In the genomic region with DNA sequence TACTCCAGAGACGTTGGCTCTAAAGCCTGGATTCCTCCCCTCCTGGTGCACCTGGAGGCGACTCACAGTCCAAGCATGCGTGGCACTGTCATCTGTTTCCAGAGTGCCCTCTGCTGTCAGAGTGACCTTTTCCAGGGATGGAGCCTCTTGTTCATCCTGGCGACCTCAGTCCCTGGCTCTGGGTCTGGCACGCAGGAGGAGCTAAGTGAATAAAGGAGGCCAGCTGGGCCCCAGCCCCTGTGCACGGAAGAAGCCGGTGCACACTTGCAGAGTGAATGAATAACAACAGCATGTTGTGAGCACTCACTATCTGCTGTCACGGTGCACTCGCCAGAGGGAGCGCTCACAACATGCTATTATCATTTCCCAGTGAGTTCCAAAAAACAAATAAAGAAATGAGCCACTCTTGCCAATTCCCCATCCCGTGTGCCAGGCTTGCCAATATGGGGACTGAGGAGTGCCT, we compare ENCODE assay signal across 10 cellular contexts. TPM values are rescaled to one million over a fixed set of nuclear protein-coding genes. Genes with fewer than 3 reads are reported as not detected.
A peak's percentile ranks its signal among the peaks of the same experiment; 100 is the strongest.
DNase-seq lines count a peak whose midpoint lies in the region; ATAC-seq and TF ChIP-seq lines count a peak whose summit lies in the region.
"Had no signal": no experiment of that assay in that cellular context is flagged by ENCODE, and none has a peak within 500 bp of the region (broad histone marks: within the 10 kb centered on the region; RNA-seq: fewer than 3 reads in every experiment).

No MANE protein-coding gene starts in this region.

- peaks cover 6 to 14% of the 10 kb centered on the region in 2 donors for H3K27me3 Mint-ChIP-seq in stimulated activated naive B cell treated with anti-CD40 and anti-IgM and Interleukin-4, amounts not matched to agents 10 μg/mL and 1 μg/mL and 100 μg/mL, for 72 hours

- no peaks in the 10 kb centered on the region for H3K4me1 Mint-ChIP-seq in stimulated activated naive B cell treated with anti-CD40 and anti-IgM and Interleukin-4, amounts not matched to agents 10 μg/mL and 1 μg/mL and 100 μg/mL, for 72 hours

- H3K9me3 ChIP-seq in GM23248 (ENCODE audit: low read depth): no peaks in the 10 kb centered on the region

- TF ChIP-seq CTCF in fibroblast of pulmonary artery (IDR thresholded peaks at IDR 0.05; ENCODE audit: low read length, missing control alignments): no peak

- H3K27ac Mint-ChIP-seq in stimulated activated naive B cell treated with anti-CD40 and anti-IgM and Interleukin-4, amounts not matched to agents 10 μg/mL and 1 μg/mL and 100 μg/mL, for 72 hours: no peak overlapping the region

- H3K4me1 ChIP-seq in GM23248 (ENCODE audit: insufficient read depth): no peaks in the 10 kb centered on the region

- no peak for ATAC-seq in stimulated activated naive B cell treated with anti-CD40 and anti-IgM and Interleukin-4, amounts not matched to agents 10 μg/mL and 1 μg/mL and 100 μg/mL, for 72 hours (replicated peaks)
- ATAC-seq in GM19455 (IDR thresholded peaks at IDR 0.05; ENCODE audit: unreplicated experiment) (no peak), HG03196 (IDR thresholded peaks at IDR 0.05; ENCODE audit: unreplicated experiment) (no peak)

- DNase-seq in GM23248 (peak; percentile 28), NCI-H69 (lab: John Stamatoyannopoulos, UW) (peak; percentile 66), fibroblast of pulmonary artery (ENCODE audit: low read depth) (peak; percentile 1), pons (ENCODE audit: low spot score) (peak; percentile 81)
- DNase-seq in stimulated activated naive B cell treated with anti-CD40 and anti-IgM and Interleukin-4, amounts not matched to agents 10 μg/mL and 1 μg/mL and 100 μg/mL, for 72 hours: no peak
- DNase-seq in stimulated activated CD4-positive, alpha-beta T cell treated with anti-CD3 and anti-CD28 coated beads, Interleukin-4, amount 100 ng/mL, for 1 hour: no peak
- DNase-seq: NCI-H1436 treated with DMSO at 0.1 percent for 48 hours had no signal

- H3K4me3 Mint-ChIP-seq in stimulated activated naive B cell treated with anti-CD40 and anti-IgM and Interleukin-4, amounts not matched to agents 10 μg/mL and 1 μg/mL and 100 μg/mL, for 72 hours: no peak overlapping the region

- H3K9me2 ChIP-seq in GM23248 (ENCODE audit: insufficient read depth): no peaks in the 10 kb centered on the region

- WGBS in GM23248 (ENCODE audit: low coverage in 1 of 2, low lambda C conversion rate in 2 of 2, missing lambda C conversion rate in 2 of 2), 2 experiments: 20 to 22% methylated on average over 11 of the region's 11 CpGs

- H3K27me3 ChIP-seq in GM23248 (replicated peaks; ENCODE audit: insufficient read depth): no peaks in the 10 kb centered on the region; the same call in 1 of the 2 replicates

- no peaks in the 10 kb centered on the region for H3K36me3 ChIP-seq in GM23248 (ENCODE audit: low read depth)

- H3K79me2 ChIP-seq in GM23248 (ENCODE audit: insufficient read depth): no peaks in the 10 kb centered on the region

- in situ Hi-C loops in GM23248 (cut with MboI): no loop called here

- no peak overlapping the region for H3K27ac ChIP-seq in GM23248

- H2AFZ ChIP-seq in GM23248: no peak overlapping the region

- no peak overlapping the region for H3K4me3 ChIP-seq in GM23248
- H3K4me3 ChIP-seq in fibroblast of pulmonary artery (replicated peaks; ENCODE audit: low read depth, low read length): no peak overlapping the region

- H3K9me3 Mint-ChIP-seq in stimulated activated naive B cell treated with anti-CD40 and anti-IgM and Interleukin-4, amounts not matched to agents 10 μg/mL and 1 μg/mL and 100 μg/mL, for 72 hours: peaks cover 0 to 4% of the 10 kb centered on the region in 2 donors

- H3F3A ChIP-seq in GM23248 (ENCODE audit: insufficient read depth): no peaks in the 10 kb centered on the region

- H3K36me3 Mint-ChIP-seq in stimulated activated naive B cell treated with anti-CD40 and anti-IgM and Interleukin-4, amounts not matched to agents 10 μg/mL and 1 μg/mL and 100 μg/mL, for 72 hours: no peaks in the 10 kb centered on the region

- H3K9ac ChIP-seq in GM23248: no peak overlapping the region

- no peaks in the 10 kb centered on the region for H4K20me1 ChIP-seq in GM23248 (ENCODE audit: insufficient read depth)

- no peak overlapping the region for H3K4me2 ChIP-seq in GM23248 (ENCODE audit: unreplicated experiment)

RNA-seq across cellular contexts. Expression of a gene that starts 27.8 kb away (rescaled TPM):
- not detected in 2 replicates for total RNA-seq in GM23248 (2014; rRNA removed; shearing (Covaris generic))
- not detected in 2 replicates for polyA plus RNA-seq in GM23248 (2016; fragmentation: Nextera tagmentation; extraction: Ambion mirVana)
- total RNA-seq: kidney epithelial cell had no signal

Comparison
In these comparisons a context has a peak if more than half of its experiments do, and no peak if none do; other contexts are left out.
1. DNase-seq: peak in GM23248 (single experiment), NCI-H69 (single experiment), fibroblast of pulmonary artery (single experiment) and pons (single experiment); none in stimulated activated naive B cell treated with anti-CD40 and anti-IgM and Interleukin-4, amounts not matched to agents 10 μg/mL and 1 μg/mL and 100 μg/mL, for 72 hours (single experiment) and stimulated activated CD4-positive, alpha-beta T cell treated with anti-CD3 and anti-CD28 coated beads, Interleukin-4, amount 100 ng/mL, for 1 hour (single experiment).